Comparison of ENCODE assay signal across 8 cellular contexts in the genomic region with DNA sequence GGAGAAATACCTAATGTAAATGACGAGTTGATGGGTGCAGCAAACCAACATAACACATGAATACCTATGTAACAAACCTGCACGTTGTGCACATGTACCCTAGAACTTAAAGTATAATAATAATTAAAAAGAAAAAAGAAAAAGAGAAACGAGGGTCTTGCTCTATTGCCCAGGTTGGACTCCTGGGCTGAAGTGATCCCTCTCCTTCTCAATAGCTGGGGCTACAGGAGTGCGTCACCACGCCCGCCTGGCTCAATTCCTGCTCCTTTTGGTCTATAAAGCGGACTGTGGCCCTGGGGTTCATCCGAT. TPM values are rescaled to one million over a fixed set of nuclear protein-coding genes. Genes with fewer than 3 reads are reported as not detected.
DNase-seq lines count a peak whose midpoint lies in the region; ATAC-seq and TF ChIP-seq lines count a peak whose summit lies in the region.

No MANE protein-coding gene starts in this region.

- no peak for ATAC-seq in heart left ventricle
- no peak for ATAC-seq in gastrocnemius medialis
- no peak for ATAC-seq in HG02885 (IDR thresholded peaks at IDR 0.05; ENCODE audit: poor library complexity, unreplicated experiment)

- peaks cover 18% of the 10 kb centered on the region for H3K36me3 Mint-ChIP-seq in activated CD4-positive, alpha-beta memory T cell treated with anti-CD3 and anti-CD28 coated beads for 36 hours

- DNase-seq in GM12865 (ENCODE audit: low read depth), result no peak
- no peak for DNase-seq in activated CD4-positive, alpha-beta memory T cell treated with anti-CD3 and anti-CD28 coated beads for 36 hours
- no peak for DNase-seq in heart left ventricle
- DNase-seq in gastrocnemius medialis, result peak in 1 of 2 donors; percentile 67
- DNase-seq in erythroblast (lab: John Stamatoyannopoulos, UW), result no peak
- no peak for DNase-seq in AG08396 (ENCODE audit: low spot score)
- DNase-seq in SHP77 treated with DMSO at 0.1 percent for 48 hours (lab: John Stamatoyannopoulos, UW), result no peak

- CTCF ChIA-PET in activated CD4-positive, alpha-beta memory T cell treated with anti-CD3 and anti-CD28 coated beads for 36 hours (lab: Charles Lee), result interaction anchor here (3.2 kb wide), 1 partner anchor 55 kb away, joined by 26 read pairs; no protein-coding TSS in a partner anchor

- no peaks in the 10 kb centered on the region for H3K27me3 Mint-ChIP-seq in activated CD4-positive, alpha-beta memory T cell treated with anti-CD3 and anti-CD28 coated beads for 36 hours

- H3K27me3 ChIP-seq in heart left ventricle (no peaks in the 10 kb centered on the region), gastrocnemius medialis (no peaks in the 10 kb centered on the region)

- H3K4me1 ChIP-seq in heart left ventricle (peaks cover 0 to 17% (median 7%) of the 10 kb centered on the region in 12 donors), gastrocnemius medialis (peaks cover 10 to 11% of the 10 kb centered on the region in 2 donors)

- peak overlapping the region; percentile 92 for H3K27ac Mint-ChIP-seq in activated CD4-positive, alpha-beta memory T cell treated with anti-CD3 and anti-CD28 coated beads for 36 hours

- H3K9me3 Mint-ChIP-seq in activated CD4-positive, alpha-beta memory T cell treated with anti-CD3 and anti-CD28 coated beads for 36 hours, result no peaks in the 10 kb centered on the region

- POLR2A ChIA-PET in activated CD4-positive, alpha-beta memory T cell treated with anti-CD3 and anti-CD28 coated beads for 36 hours (lab: Charles Lee), result no interaction called here

- H3K4me3 ChIP-seq in GM12865 (ENCODE audit: low read depth, low read length) (peak overlapping the region; percentile 71), heart left ventricle (peak overlapping the region; percentile 52 to 91 (median 86)), gastrocnemius medialis (peak overlapping the region; percentile 81 to 92 (median 88))

- H3K36me3 ChIP-seq in heart left ventricle (peaks cover 0 to 32% (median 23%) of the 10 kb centered on the region in 9 donors), gastrocnemius medialis (peaks cover 0 to 22% of the 10 kb centered on the region in 2 donors)

- intact Hi-C loops in activated CD4-positive, alpha-beta memory T cell treated with anti-CD3 and anti-CD28 coated beads for 36 hours (cut with micrococcal nuclease), result loop anchor here (1.0 to 10.0 kb wide), 5 partner anchors 55 to 1089 kb away; a partner anchor contains a TSS
- intact Hi-C loops in heart left ventricle (cut with DNase I), result loop anchor here in 3 of 10 donors (2.0 to 10.0 kb wide), 3 partner anchors 55 to 1059 kb away; no protein-coding TSS in a partner anchor
- intact Hi-C loops in gastrocnemius medialis (cut with DNase I; ENCODE audit: low total_unique reads), result loop anchor here (10.0 kb wide), 2 partner anchors 329 to 1089 kb away; a partner anchor contains a TSS

- in situ Hi-C loops in gastrocnemius medialis (cut with MboI; ENCODE audit: low sequenced_read_pairs in 4 of 4), result no loop called here

- H3K4me3 Mint-ChIP-seq in activated CD4-positive, alpha-beta memory T cell treated with anti-CD3 and anti-CD28 coated beads for 36 hours, result peak overlapping the region; percentile 86

- H3K27ac ChIP-seq in heart left ventricle (peak overlapping the region; percentile 87 to 100 (median 98)), gastrocnemius medialis (peak overlapping the region; percentile 95 to 99 (median 98))

- 15 to 41% (median 25%) methylated on average over 8 of the region's 8 CpGs for WGBS in heart left ventricle, 4 donors

- peaks cover 21% of the 10 kb centered on the region for H3K4me1 Mint-ChIP-seq in activated CD4-positive, alpha-beta memory T cell treated with anti-CD3 and anti-CD28 coated beads for 36 hours (ENCODE audit: low read depth)

- H3K9me3 ChIP-seq in heart left ventricle (no peaks in the 10 kb centered on the region), gastrocnemius medialis (no peaks in the 10 kb centered on the region)

- TF ChIP-seq POLR2A in heart left ventricle (IDR thresholded peaks at IDR 0.05) (no peak), gastrocnemius medialis (IDR thresholded peaks at IDR 0.05) (no peak), erythroblast (IDR thresholded peaks at IDR 0.05; ENCODE audit: low read length) (no peak)

- TF ChIP-seq CTCF in GM12865 (IDR thresholded peaks at IDR 0.05; ENCODE audit: insufficient read depth, low read depth, low read length, missing control alignments) (no peak), heart left ventricle (IDR thresholded peaks at IDR 0.05) (no peak), gastrocnemius medialis (IDR thresholded peaks at IDR 0.05 in 4 of 5, conservative IDR thresholded peaks at IDR 0.05 in 1 of 5) (no peak)

RNA-seq across cellular contexts. Expression of a gene that starts 0.5 kb away (rescaled TPM):
- total RNA-seq in activated CD4-positive, alpha-beta memory T cell treated with anti-CD3 and anti-CD28 coated beads for 36 hours, result 10 to 100 TPM; 28.1 to 28.5 TPM
- total RNA-seq in heart left ventricle (10 to 100 TPM; 21.6 to 45.8 (median 29.9) TPM), gastrocnemius medialis (10 to 100 TPM; 23.4 to 81.5 (median 38.5) TPM)
- polyA plus RNA-seq in heart left ventricle, result 10 to 100 TPM; 54.4 to 77.7 TPM

RNA-seq across cellular contexts. Expression of a gene that starts 35.0 kb away (rescaled TPM):
- total RNA-seq in activated CD4-positive, alpha-beta memory T cell treated with anti-CD3 and anti-CD28 coated beads for 36 hours, result not detected
- not detected for total RNA-seq in heart left ventricle
- polyA plus RNA-seq in heart left ventricle, result not detected
- not detected for total RNA-seq in gastrocnemius medialis

RNA-seq across cellular contexts. Expression of a gene that starts 50.4 kb away (rescaled TPM):
- total RNA-seq in activated CD4-positive, alpha-beta memory T cell treated with anti-CD3 and anti-CD28 coated beads for 36 hours, result 1 to 10 TPM in 1 of 2 experiments, under 1 TPM in 1; 0.73 to 1.3 TPM
- 100 to 1,000 TPM in 4 of 9 donors, 10 to 100 TPM in 5; 51.8 to 126 (median 86.1) TPM for total RNA-seq in heart left ventricle
- polyA plus RNA-seq in heart left ventricle, result 10 to 100 TPM; 58.4 to 80.7 TPM
- total RNA-seq in gastrocnemius medialis, result 1 to 10 TPM; 2.9 to 5.8 (median 4.2) TPM

RNA-seq across cellular contexts. Expression of a gene that starts 58.5 kb away (rescaled TPM):
- total RNA-seq in activated CD4-positive, alpha-beta memory T cell treated with anti-CD3 and anti-CD28 coated beads for 36 hours, result under 1 TPM in 1 of 2 experiments, not detected in 1; 0.29 TPM
- total RNA-seq in heart left ventricle, result under 1 TPM in 2 of 9 donors, not detected in 7; 0.36 to 0.57 TPM
- polyA plus RNA-seq in heart left ventricle, result under 1 TPM in 1 of 2 donors, not detected in 1; 0.27 TPM
- 1 to 10 TPM in 1 of 4 donors, under 1 TPM in 2, not detected in 1; 0.62 to 2.1 (median 0.68) TPM for total RNA-seq in gastrocnemius medialis

Comparison
In these comparisons a context has a peak if more than half of its experiments do, and no peak if none do; other contexts are left out.
1. RNA of a gene that starts 50.4 kb away (total RNA-seq): 51.8 to 126 TPM in heart left ventricle; 2.9 to 5.8 TPM in gastrocnemius medialis and 0.73 to 1.3 TPM in activated CD4-positive, alpha-beta memory T cell treated with anti-CD3 and anti-CD28 coated beads for 36 hours; every median in the first group is over 4 times any median in the second.
2. Peak in every context shown above with its lines, with median percentiles within 50 percentile points of each other: H3K4me3 ChIP-seq.